In the genomic region with DNA sequence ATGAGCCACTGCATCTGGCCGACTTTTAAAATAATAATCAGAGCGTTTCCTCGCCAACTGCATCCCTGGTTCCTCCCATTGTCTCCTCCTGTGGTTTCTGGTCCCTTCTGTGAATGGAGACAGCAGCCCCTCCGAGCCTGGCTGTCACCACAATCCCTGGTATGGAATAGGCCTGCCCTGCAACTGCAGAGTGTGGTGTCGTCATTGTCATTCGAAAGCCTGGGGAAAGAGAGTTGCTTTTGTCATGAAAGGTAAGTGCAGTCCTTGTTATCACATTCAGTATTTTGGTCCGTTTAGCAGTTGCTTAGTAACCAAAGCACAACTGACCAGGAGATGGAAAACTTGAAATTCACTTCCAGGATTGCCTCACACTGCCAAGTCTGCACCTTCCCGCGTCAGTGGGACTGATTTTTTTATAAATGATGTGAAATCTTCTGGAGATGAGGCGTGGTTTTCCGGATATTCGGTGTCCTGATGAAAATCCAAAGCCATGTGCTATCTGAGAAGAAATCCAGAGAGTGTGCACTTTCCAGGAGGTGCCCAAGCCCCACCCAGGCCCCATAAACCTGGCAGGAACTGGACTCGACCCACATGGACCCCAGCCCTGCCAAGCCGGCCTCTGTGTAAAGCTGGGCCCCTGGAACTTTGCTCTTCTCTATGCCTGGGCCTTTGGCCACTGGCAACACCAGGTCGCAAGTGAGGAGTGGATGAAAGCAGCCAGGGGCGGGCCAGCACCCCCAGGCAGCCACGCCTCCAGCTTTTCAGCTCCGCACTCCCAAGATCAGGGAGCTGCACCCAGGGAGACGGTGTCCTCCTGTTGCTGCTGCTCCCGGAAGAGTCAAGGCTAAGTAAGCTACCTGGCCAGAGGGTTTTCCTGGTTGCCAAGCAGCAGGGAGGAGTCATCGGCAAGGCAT, we compare ENCODE assay signal across 9 cellular contexts.
DNase-seq lines count a peak whose midpoint lies in the region; ATAC-seq lines count a peak whose summit lies in the region.
"Had no signal": no experiment of that assay in that cellular context is flagged by ENCODE, and none has a peak within 500 bp of the region (broad histone marks: within the 10 kb centered on the region; RNA-seq: fewer than 3 reads in every experiment).

No MANE protein-coding gene starts in this region.

- no peaks in the 10 kb centered on the region for H3K9me3 ChIP-seq in aorta (ENCODE audit: control insufficient read depth, low read length)

- H3K4me3 ChIP-seq in aorta (ENCODE audit: low read length in 2 of 2) = no peak overlapping the region

- intact Hi-C loops in aorta (cut with DNase I) = no loop called here

- no peak for DNase-seq in activated naive CD8-positive, alpha-beta T cell treated with anti-CD3 and anti-CD28 coated beads, Interleukin-2, amount 50 U/mL, for 24 hours
- DNase-seq in activated naive CD8-positive, alpha-beta T cell treated with anti-CD3 and anti-CD28 coated beads for 36 hours = no peak
- DNase-seq in dermis microvascular lymphatic vessel endothelial cell (ENCODE audit: low read depth in 2 of 2) (peak; percentile 61 to 78), kidney tubule cell (ENCODE audit: low spot score) (peak; percentile 93), aorta (no peak), COLO829 (ENCODE audit: low spot score) (no peak), NCI-H2227 treated with DMSO at 0.1 percent for 48 hours (lab: John Stamatoyannopoulos, UW) (no peak)
- DNase-seq: SHP77 had no signal

- ATAC-seq in activated naive CD8-positive, alpha-beta T cell treated with anti-CD3 and anti-CD28 coated beads, Interleukin-2, amount 50 U/mL, for 24 hours = no peak
- peak; percentile 51 for ATAC-seq in aorta (ENCODE audit: low FRiP score)
- no peak for ATAC-seq in HG03354 (IDR thresholded peaks at IDR 0.05; ENCODE audit: poor library complexity, severe bottlenecking, unreplicated experiment)

- 22 to 29% methylated on average over 20 to 21 of the region's 21 CpGs for WGBS in aorta, 2 donors

- H3K27me3 Mint-ChIP-seq in activated naive CD8-positive, alpha-beta T cell treated with anti-CD3 and anti-CD28 coated beads, Interleukin-2, amount 50 U/mL, for 24 hours = no peaks in the 10 kb centered on the region
- no peaks in the 10 kb centered on the region for H3K27me3 Mint-ChIP-seq in activated naive CD8-positive, alpha-beta T cell treated with anti-CD3 and anti-CD28 coated beads for 36 hours

- no peaks in the 10 kb centered on the region for H3K4me1 ChIP-seq in aorta (ENCODE audit: control insufficient read depth in 1 of 2, insufficient read depth in 2 of 2, low read length in 2 of 2)

- H3K4me1 Mint-ChIP-seq in activated naive CD8-positive, alpha-beta T cell treated with anti-CD3 and anti-CD28 coated beads, Interleukin-2, amount 50 U/mL, for 24 hours = no peaks in the 10 kb centered on the region
- no peaks in the 10 kb centered on the region for H3K4me1 Mint-ChIP-seq in activated naive CD8-positive, alpha-beta T cell treated with anti-CD3 and anti-CD28 coated beads for 36 hours

- H3K27me3 ChIP-seq in aorta (ENCODE audit: control insufficient read depth in 1 of 2, insufficient read depth in 2 of 2, low read length in 1 of 2) = no peaks in the 10 kb centered on the region

- H3K9me3 Mint-ChIP-seq in activated naive CD8-positive, alpha-beta T cell treated with anti-CD3 and anti-CD28 coated beads, Interleukin-2, amount 50 U/mL, for 24 hours = no peaks in the 10 kb centered on the region
- no peaks in the 10 kb centered on the region for H3K9me3 Mint-ChIP-seq in activated naive CD8-positive, alpha-beta T cell treated with anti-CD3 and anti-CD28 coated beads for 36 hours

- peaks cover 2% of the 10 kb centered on the region for H3K36me3 Mint-ChIP-seq in activated naive CD8-positive, alpha-beta T cell treated with anti-CD3 and anti-CD28 coated beads, Interleukin-2, amount 50 U/mL, for 24 hours (ENCODE audit: low read depth)
- H3K36me3 Mint-ChIP-seq in activated naive CD8-positive, alpha-beta T cell treated with anti-CD3 and anti-CD28 coated beads for 36 hours = peaks cover 6% of the 10 kb centered on the region

- H3K27ac Mint-ChIP-seq in activated naive CD8-positive, alpha-beta T cell treated with anti-CD3 and anti-CD28 coated beads, Interleukin-2, amount 50 U/mL, for 24 hours = peak overlapping the region; percentile 35
- no peak overlapping the region for H3K27ac Mint-ChIP-seq in activated naive CD8-positive, alpha-beta T cell treated with anti-CD3 and anti-CD28 coated beads for 36 hours

- H3K36me3 ChIP-seq in aorta (ENCODE audit: control insufficient read depth in 1 of 2, insufficient read depth in 2 of 2, low read length in 1 of 2) = no peaks in the 10 kb centered on the region

- no peak overlapping the region for H3K4me3 Mint-ChIP-seq in activated naive CD8-positive, alpha-beta T cell treated with anti-CD3 and anti-CD28 coated beads, Interleukin-2, amount 50 U/mL, for 24 hours
- no peak overlapping the region for H3K4me3 Mint-ChIP-seq in activated naive CD8-positive, alpha-beta T cell treated with anti-CD3 and anti-CD28 coated beads for 36 hours

- no peak overlapping the region for H3K27ac ChIP-seq in aorta (ENCODE audit: low read depth in 1 of 2, low read length in 2 of 2)

Comparison
In these comparisons a context has a peak if more than half of its experiments do, and no peak if none do; other contexts are left out.
1. DNase-seq: peak in dermis microvascular lymphatic vessel endothelial cell (2 of 2) and kidney tubule cell (single experiment); none in activated naive CD8-positive, alpha-beta T cell treated with anti-CD3 and anti-CD28 coated beads, Interleukin-2, amount 50 U/mL, for 24 hours (single experiment), activated naive CD8-positive, alpha-beta T cell treated with anti-CD3 and anti-CD28 coated beads for 36 hours (single experiment), aorta (0 of 2), COLO829 (single experiment) and NCI-H2227 treated with DMSO at 0.1 percent for 48 hours (single experiment).